In genomic region chr17:8857919-8858318, GRCh38 we compare ENCODE assay signal across 8 cellular contexts. TPM values are rescaled to one million over a fixed set of nuclear protein-coding genes. Genes with fewer than 3 reads are reported as not detected.
DNase-seq lines count a peak whose midpoint lies in the region; ATAC-seq lines count a peak whose summit lies in the region.

No MANE protein-coding gene starts in this region.

- intact Hi-C loops in activated T-helper 2 cell treated with anti-CD3 and anti-CD28 coated beads, Interferon-gamma antibody, Interleukin-2, Interleukin-4, amounts not matched to agents 10 μg/mL and 5 μg/mL and 100 μg/mL, durations not matched to agents 14 hours and 24 hours and 36 hours (cut with micrococcal nuclease), result loop anchor here (2.0 to 10.0 kb wide), 4 partner anchors 41 to 113 kb away; partner anchors contain the start of gene CCDC42

- no peaks in the 10 kb centered on the region for H3K27me3 Mint-ChIP-seq in activated T-helper 2 cell treated with anti-CD3 and anti-CD28 coated beads, Interferon-gamma antibody, Interleukin-2, Interleukin-4, amounts not matched to agents 10 μg/mL and 5 μg/mL and 100 μg/mL, durations not matched to agents 14 hours and 24 hours and 36 hours (ENCODE audit: low read depth)

- H3K4me1 Mint-ChIP-seq in activated T-helper 2 cell treated with anti-CD3 and anti-CD28 coated beads, Interferon-gamma antibody, Interleukin-2, Interleukin-4, amounts not matched to agents 10 μg/mL and 5 μg/mL and 100 μg/mL, durations not matched to agents 14 hours and 24 hours and 36 hours (ENCODE audit: low read depth), result peaks cover 58% of the 10 kb centered on the region

- DNase-seq in AG20443 (ENCODE audit: low spot score), result peak; percentile 66
- peak; percentile 55 for DNase-seq in activated T-helper 2 cell treated with anti-CD3 and anti-CD28 coated beads, Interferon-gamma antibody, Interleukin-2, Interleukin-4, amounts not matched to agents 10 μg/mL and 5 μg/mL and 100 μg/mL, durations not matched to agents 14 hours and 24 hours and 36 hours (ENCODE audit: low spot score)
- DNase-seq in smooth muscle cell of the brain vasculature (ENCODE audit: low read depth, low spot score), result peak; percentile 12
- DNase-seq in SHP77 treated with DMSO at 0.1 percent for 48 hours (lab: John Stamatoyannopoulos, UW), result no peak
- DNase-seq in NCI-H1436 treated with DMSO at 0.1 percent for 48 hours (lab: John Stamatoyannopoulos, UW), result no peak
- DNase-seq in T1000 (lab: John Stamatoyannopoulos, UW), result no peak

- H3K9me3 Mint-ChIP-seq in activated T-helper 2 cell treated with anti-CD3 and anti-CD28 coated beads, Interferon-gamma antibody, Interleukin-2, Interleukin-4, amounts not matched to agents 10 μg/mL and 5 μg/mL and 100 μg/mL, durations not matched to agents 14 hours and 24 hours and 36 hours, result no peaks in the 10 kb centered on the region

- H3K4me3 Mint-ChIP-seq in activated T-helper 2 cell treated with anti-CD3 and anti-CD28 coated beads, Interferon-gamma antibody, Interleukin-2, Interleukin-4, amounts not matched to agents 10 μg/mL and 5 μg/mL and 100 μg/mL, durations not matched to agents 14 hours and 24 hours and 36 hours (ENCODE audit: low read depth), result peak overlapping the region; percentile 75

- ATAC-seq in GM18868 (IDR thresholded peaks at IDR 0.05; ENCODE audit: unreplicated experiment) (peak; percentile 39), HG03571 (IDR thresholded peaks at IDR 0.05; ENCODE audit: unreplicated experiment) (peak; percentile 51)

- H3K27ac Mint-ChIP-seq in activated T-helper 2 cell treated with anti-CD3 and anti-CD28 coated beads, Interferon-gamma antibody, Interleukin-2, Interleukin-4, amounts not matched to agents 10 μg/mL and 5 μg/mL and 100 μg/mL, durations not matched to agents 14 hours and 24 hours and 36 hours, result peak overlapping the region; percentile 95

- H3K36me3 Mint-ChIP-seq in activated T-helper 2 cell treated with anti-CD3 and anti-CD28 coated beads, Interferon-gamma antibody, Interleukin-2, Interleukin-4, amounts not matched to agents 10 μg/mL and 5 μg/mL and 100 μg/mL, durations not matched to agents 14 hours and 24 hours and 36 hours (ENCODE audit: low read depth), result peaks cover 36% of the 10 kb centered on the region

RNA-seq across cellular contexts. Expression of gene PIK3R6, which starts 9.6 kb away (rescaled TPM):
- 9.8 and 10.1 TPM in 2 replicates for total RNA-seq in activated T-helper 2 cell treated with anti-CD3 and anti-CD28 coated beads, Interferon-gamma antibody, Interleukin-2, Interleukin-4, amounts not matched to agents 10 μg/mL and 5 μg/mL and 100 μg/mL, durations not matched to agents 14 hours and 24 hours and 36 hours

RNA-seq across cellular contexts. Expression of gene MFSD6L, which starts 58.8 kb away (rescaled TPM):
- total RNA-seq in activated T-helper 2 cell treated with anti-CD3 and anti-CD28 coated beads, Interferon-gamma antibody, Interleukin-2, Interleukin-4, amounts not matched to agents 10 μg/mL and 5 μg/mL and 100 μg/mL, durations not matched to agents 14 hours and 24 hours and 36 hours, result 0.64 and 0.94 TPM in 2 replicates

Comparison
In these comparisons a context has a peak if more than half of its experiments do, and no peak if none do; other contexts are left out.
1. DNase-seq: peak in AG20443 (single experiment), activated T-helper 2 cell treated with anti-CD3 and anti-CD28 coated beads, Interferon-gamma antibody, Interleukin-2, Interleukin-4, amounts not matched to agents 10 μg/mL and 5 μg/mL and 100 μg/mL, durations not matched to agents 14 hours and 24 hours and 36 hours (single experiment) and smooth muscle cell of the brain vasculature (single experiment); none in SHP77 treated with DMSO at 0.1 percent for 48 hours (single experiment), NCI-H1436 treated with DMSO at 0.1 percent for 48 hours (single experiment) and T1000 (single experiment).